1 cellular context compared by ENCODE assay signal in the genomic region with DNA sequence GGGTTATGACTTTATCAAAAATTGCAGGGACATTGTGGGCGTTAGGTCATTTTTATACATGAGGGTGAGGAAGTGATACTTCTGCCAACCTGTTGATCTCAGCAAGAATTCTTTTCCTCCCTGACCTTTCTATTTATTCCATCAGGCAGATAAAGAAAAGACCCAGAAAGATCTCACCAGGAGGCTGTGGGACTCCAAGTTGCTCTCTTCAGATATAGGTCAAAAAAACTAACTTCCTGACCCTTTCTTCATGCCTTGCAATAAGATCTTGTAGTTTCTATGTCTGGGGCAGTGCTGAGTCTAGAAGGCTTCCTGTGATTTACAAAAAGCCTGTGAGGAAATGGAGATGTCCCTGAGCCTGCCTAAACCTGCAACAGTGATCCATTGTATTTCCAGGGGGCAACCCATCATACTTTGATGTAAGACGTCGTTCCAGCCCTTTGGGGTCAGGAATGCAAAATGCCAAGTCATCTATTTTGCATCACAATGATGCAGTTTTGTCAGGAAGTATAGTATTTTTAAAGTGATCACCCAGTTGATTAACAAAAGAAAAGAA.
TF ChIP-seq lines count a peak whose summit lies in the region.

No MANE protein-coding gene starts in this region.

TF ChIP-seq in GM23338, 12 proteins besides CTCF, POLR2A, EP300 and RAD21 (continued from another document):
- TF ChIP-seq ZNF462 (CRISPR knock-in tag; IDR thresholded peaks at IDR 0.05) (peak; percentile 95), ZNF331 (CRISPR knock-in tag; IDR thresholded peaks at IDR 0.05; ENCODE audit: low read depth) (no peak), STAT1 (IDR thresholded peaks at IDR 0.05; ENCODE audit: unreplicated experiment) (no peak), JUNB (IDR thresholded peaks at IDR 0.05; ENCODE audit: unreplicated experiment) (no peak)
- TF ChIP-seq, protein P1, sequence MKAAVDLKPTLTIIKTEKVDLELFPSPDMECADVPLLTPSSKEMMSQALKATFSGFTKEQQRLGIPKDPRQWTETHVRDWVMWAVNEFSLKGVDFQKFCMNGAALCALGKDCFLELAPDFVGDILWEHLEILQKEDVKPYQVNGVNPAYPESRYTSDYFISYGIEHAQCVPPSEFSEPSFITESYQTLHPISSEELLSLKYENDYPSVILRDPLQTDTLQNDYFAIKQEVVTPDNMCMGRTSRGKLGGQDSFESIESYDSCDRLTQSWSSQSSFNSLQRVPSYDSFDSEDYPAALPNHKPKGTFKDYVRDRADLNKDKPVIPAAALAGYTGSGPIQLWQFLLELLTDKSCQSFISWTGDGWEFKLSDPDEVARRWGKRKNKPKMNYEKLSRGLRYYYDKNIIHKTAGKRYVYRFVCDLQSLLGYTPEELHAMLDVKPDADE (IDR thresholded peaks at IDR 0.05) = no peak
